In genomic region chr15:25800761-25801515, GRCh38 we compare ENCODE assay signal across 15 cellular contexts.
"Had no signal": no experiment of that assay in that cellular context is flagged by ENCODE, and none has a peak within 500 bp of the region (broad histone marks: within the 10 kb centered on the region; RNA-seq: fewer than 3 reads in every experiment).

No MANE protein-coding gene starts in this region.

- H3K27ac ChIP-seq: lower lobe of right lung, prostate gland, right lobe of liver had no signal

- H3K27me3 Mint-ChIP-seq: activated CD8-positive, alpha-beta memory T cell treated with anti-CD3 and anti-CD28 coated beads, Interleukin-2, amount 10 ng/mL, durations not matched to agents 7 days and 5 days; activated T-cell treated with anti-CD3 and anti-CD28 coated beads, Interleukin-2, amount 50 U/mL, for 24 hours; brain had no signal

- H3K36me3 ChIP-seq: lower lobe of right lung, prostate gland, right lobe of liver had no signal

- H3K9me3 Mint-ChIP-seq: activated T-cell treated with anti-CD3 and anti-CD28 coated beads, Interleukin-2, amount 50 U/mL, for 24 hours; brain; endodermal cell; stimulated activated naive B cell treated with anti-CD40 and anti-IgM and Interleukin-4, amounts not matched to agents 10 μg/mL and 1 μg/mL and 100 μg/mL, for 72 hours had no signal

- H3K27me3 ChIP-seq: right lobe of liver had no signal

- H3K4me1 Mint-ChIP-seq: endodermal cell had no signal

- H3K4me1 ChIP-seq: lower lobe of right lung, prostate gland, right lobe of liver had no signal

- H3K36me3 Mint-ChIP-seq: brain; naive B cell; stimulated activated naive B cell treated with anti-CD40 and anti-IgM and Interleukin-4, amounts not matched to agents 10 μg/mL and 1 μg/mL and 100 μg/mL, for 72 hours had no signal

- H3K27ac Mint-ChIP-seq: activated CD8-positive, alpha-beta memory T cell treated with anti-CD3 and anti-CD28 coated beads, Interleukin-2, amount 10 ng/mL, durations not matched to agents 7 days and 5 days; brain; endodermal cell had no signal

- H3K4me3 ChIP-seq: lower lobe of right lung, prostate gland, right lobe of liver had no signal

- ATAC-seq: activated CD4-positive, CD25-positive, alpha-beta regulatory T cell treated with anti-CD3 and anti-CD28 coated beads, Interleukin-2, amount 50 U/mL, for 24 hours; activated CD8-positive, alpha-beta memory T cell treated with anti-CD3 and anti-CD28 coated beads, Interleukin-2, amount 10 ng/mL, durations not matched to agents 7 days and 5 days; lower lobe of right lung; right lobe of liver; stimulated activated naive B cell treated with anti-CD40 and anti-IgM and Interleukin-4, amounts not matched to agents 10 μg/mL and 1 μg/mL and 100 μg/mL, for 72 hours had no signal

- H3K9me3 ChIP-seq: lower lobe of right lung, prostate gland, right lobe of liver had no signal

- H3K4me3 Mint-ChIP-seq: activated CD8-positive, alpha-beta memory T cell treated with anti-CD3 and anti-CD28 coated beads, Interleukin-2, amount 10 ng/mL, durations not matched to agents 7 days and 5 days; activated T-cell treated with anti-CD3 and anti-CD28 coated beads, Interleukin-2, amount 50 U/mL, for 24 hours; brain; endodermal cell had no signal

- DNase-seq: activated CD8-positive, alpha-beta memory T cell treated with anti-CD3 and anti-CD28 coated beads, Interleukin-2, amount 10 ng/mL, durations not matched to agents 7 days and 5 days; activated gamma-delta T cell treated with Interleukin-2 at 50 U/mL for 16 hours; amniotic stem cell; endodermal cell; foreskin fibroblast; glutamatergic neuron; left cardiac atrium; lower lobe of right lung; naive B cell; right lobe of liver; stimulated activated naive B cell treated with anti-CD40 and anti-IgM and Interleukin-4, amounts not matched to agents 10 μg/mL and 1 μg/mL and 100 μg/mL, for 72 hours had no signal
